In genomic region chr19:1956143-1956537, GRCh38 we compare ENCODE assay signal across 23 cellular contexts. TPM values are rescaled to one million over a fixed set of nuclear protein-coding genes. Genes with fewer than 3 reads are reported as not detected.
DNase-seq lines count a peak whose midpoint lies in the region; ATAC-seq, FAIRE-seq and TF ChIP-seq lines count a peak whose summit lies in the region.
"Had no signal": no experiment of that assay in that cellular context is flagged by ENCODE, and none has a peak within 500 bp of the region (broad histone marks: within the 10 kb centered on the region; RNA-seq: fewer than 3 reads in every experiment).

No MANE protein-coding gene starts in this region.

- H3K18ac ChIP-seq in H1 (ENCODE audit: extremely low read depth, low read length) (no peak overlapping the region), trophoblast cell (ENCODE audit: low read length) (no peak overlapping the region)

- peaks cover 41 to 60% of the 10 kb centered on the region in 2 experiments for H4K20me1 ChIP-seq in H1 (replicated peaks in 1 of 2; ENCODE audit: control insufficient read depth in 1 of 2, insufficient read depth in 2 of 2, low read length in 2 of 2)

- H3K14ac ChIP-seq in H1 (ENCODE audit: insufficient read length) = no peak overlapping the region
- H3K14ac ChIP-seq in trophoblast cell (ENCODE audit: low read length) = no peak overlapping the region

- H4K12ac ChIP-seq in trophoblast cell (ENCODE audit: low read depth, low read length) = no peak overlapping the region

- H3K23ac ChIP-seq in H1 (ENCODE audit: insufficient read length) (no peak overlapping the region), trophoblast cell (ENCODE audit: low read length) (no peak overlapping the region)

- no peak overlapping the region for H3K4ac ChIP-seq in H1 (replicated peaks; ENCODE audit: insufficient read length, low read depth, low read length)
- peak overlapping the region; percentile 9 for H3K4ac ChIP-seq in trophoblast cell (ENCODE audit: low read depth, low read length)

- H3K9me3 Mint-ChIP-seq in WTC11 = no peaks in the 10 kb centered on the region
- H3K9me3 Mint-ChIP-seq: CD4-positive, CD25-positive, alpha-beta regulatory T cell; T-cell had no signal

- H2BK15ac ChIP-seq in H1 (ENCODE audit: low read length) = no peak overlapping the region

- H3K23me2 ChIP-seq in H1 (ENCODE audit: low read depth, low read length) = no peaks in the 10 kb centered on the region

- H2BK20ac ChIP-seq in H1 (ENCODE audit: low read length) = no peak overlapping the region

- no peak for TF ChIP-seq EP300 in H1 (IDR thresholded peaks at IDR 0.05; ENCODE audit: borderline replicate concordance in 1 of 2, low read depth in 2 of 2, low read length in 2 of 2)

- peak overlapping the region; percentile 27; the same call in 1 of the 2 replicates for H3K27ac Mint-ChIP-seq in WTC11

- H3K56ac ChIP-seq in H1 (replicated peaks; ENCODE audit: insufficient read length, low read depth, low read length) = no peak overlapping the region

- H3K4me1 ChIP-seq in H1 (replicated peaks in 1 of 4; ENCODE audit: control insufficient read depth in 3 of 4, insufficient read depth in 4 of 4, low read length in 3 of 4) (peaks cover 0 to 14% (median 9%) of the 10 kb centered on the region in 4 experiments; a peak in 5 of 7 replicates), trophoblast cell (ENCODE audit: control insufficient read depth in 1 of 2, insufficient read depth in 2 of 2, low read length in 2 of 2) (no peaks in the 10 kb centered on the region)
- H3K4me1 ChIP-seq: BE2C had no signal

- H3K9ac ChIP-seq in H1 (replicated peaks in 1 of 4; ENCODE audit: extremely low read depth in 1 of 4, low read depth in 3 of 4, low read length in 3 of 4) = no peak overlapping the region; a peak in 1 of 7 replicates
- no peak overlapping the region for H3K9ac ChIP-seq in trophoblast cell (ENCODE audit: low read length)

- H3K36me3 ChIP-seq in H1 (ENCODE audit: control insufficient read depth in 2 of 4, insufficient read depth in 4 of 4, low read length in 3 of 4) (no peaks in the 10 kb centered on the region; a peak in 2 of 8 replicates), trophoblast cell (ENCODE audit: control insufficient read depth in 1 of 2, insufficient read depth in 2 of 2, low read length in 2 of 2) (peaks cover 24 to 33% of the 10 kb centered on the region in 2 experiments)

- peaks cover 4% of the 10 kb centered on the region; the same call in 1 of the 2 replicates for H3K4me1 Mint-ChIP-seq in WTC11

- no peak overlapping the region for H3K4me3 ChIP-seq in H1 (ENCODE audit: extremely low read depth in 1 of 4, insufficient read depth in 2 of 4, low read depth in 3 of 4, low read length in 4 of 4)
- no peak overlapping the region for H3K4me3 ChIP-seq in trophoblast cell (ENCODE audit: low read depth, low read length)

- no peak overlapping the region for H2BK120ac ChIP-seq in H1 (replicated peaks; ENCODE audit: low read depth, low read length)
- H2BK120ac ChIP-seq in trophoblast cell (ENCODE audit: insufficient read depth, low read length, poor library complexity) = no peak overlapping the region

- H3K79me1 ChIP-seq in H1 (ENCODE audit: low read depth, low read length) = peaks cover 26% of the 10 kb centered on the region
- no peaks in the 10 kb centered on the region for H3K79me1 ChIP-seq in trophoblast cell (ENCODE audit: low read length)

- H3K27me3 ChIP-seq in H1 (replicated peaks in 1 of 4; ENCODE audit: control insufficient read depth in 3 of 4, extremely low read depth in 1 of 4, insufficient read depth in 3 of 4, low read length in 3 of 4) (no peaks in the 10 kb centered on the region), trophoblast cell (ENCODE audit: insufficient read depth, low read length) (no peaks in the 10 kb centered on the region)
- H3K27me3 ChIP-seq: BE2C had no signal

- no peak for TF ChIP-seq CTCF in WTC11 (IDR thresholded peaks at IDR 0.05)
- TF ChIP-seq CTCF in H1 (IDR thresholded peaks at IDR 0.05; ENCODE audit: control extremely low read depth in 1 of 3, insufficient read depth in 1 of 3, low read depth in 1 of 3, low read length in 3 of 3) = no peak

- CTCF ChIA-PET in WTC11 (lab: Charles Lee) (interaction anchor here (0.6 to 1.6 kb wide), 5 partner anchors 10 to 118 kb away, joined by 3 to 10 read pairs (median 3); no protein-coding TSS in a partner anchor), H1 (lab: Charles Lee; ENCODE audit: partially characterized antibody) (interaction anchor here (0.7 to 2.6 kb wide), 7 partner anchors 9 to 56 kb away, joined by 3 to 13 read pairs (median 3); no protein-coding TSS in a partner anchor)

- H3K79me2 ChIP-seq in H1 (ENCODE audit: control insufficient read depth in 1 of 2, insufficient read depth in 2 of 2, low read length in 2 of 2) (peaks cover 21 to 87% of the 10 kb centered on the region in 2 experiments), trophoblast cell (ENCODE audit: control insufficient read depth, insufficient read depth, low read length, poor library complexity) (peaks cover 9% of the 10 kb centered on the region)

- TF ChIP-seq RAD21 in H1 (IDR thresholded peaks at IDR 0.05 in 1 of 2, conservative IDR thresholded peaks at IDR 0.05 in 1 of 2; ENCODE audit: low read depth in 2 of 2, low read length in 2 of 2) = no peak

- ATAC-seq in WTC11 (no peak), HG02571 (IDR thresholded peaks at IDR 0.05; ENCODE audit: unreplicated experiment) (no peak)
- ATAC-seq: Panc1, SK-N-SH treated with all-trans-retinoic acid at 6 μM for 48 hours had no signal

- DNase-seq in WTC11 (ENCODE audit: low spot score) = no peak
- DNase-seq in H1 (ENCODE audit: low read depth in 1 of 2, low spot score in 2 of 2) = no peak
- no peak for DNase-seq in trophoblast cell
- DNase-seq in NCI-H748 treated with DMSO at 0.1 percent for 48 hours (lab: John Stamatoyannopoulos, UW) = no peak
- DNase-seq in HuH-7 (ENCODE audit: low spot score) = no peak
- no peak for DNase-seq in NOMO-1 treated with dmso at 0.1 percent for 144 hours (lab: John Stamatoyannopoulos, UW; ENCODE audit: unreplicated experiment)
- DNase-seq: BE2C; CD4-positive, CD25-positive, alpha-beta regulatory T cell; DMS153; GOT3; KBM-7; NCI-H1092; NCI-H1436; NCI-H187 treated with DMSO at 0.1 percent for 48 hours; NCI-H2107; NCI-H446 treated with DMSO at 0.1 percent for 48 hours; NCI-H69; T-cell had no signal

- no peak overlapping the region for H2BK12ac ChIP-seq in H1 (ENCODE audit: low read depth, low read length)
- no peak overlapping the region for H2BK12ac ChIP-seq in trophoblast cell (ENCODE audit: low read length)

- TF ChIP-seq POLR2A in H1 (IDR thresholded peaks at IDR 0.05; ENCODE audit: control extremely low read depth in 1 of 2, low read depth in 2 of 2, low read length in 2 of 2) = no peak

- peak overlapping the region; percentile 43; the same call in 1 of the 2 replicates for H4K8ac ChIP-seq in H1 (ENCODE audit: extremely low read depth, insufficient read depth, low read length)
- no peak overlapping the region for H4K8ac ChIP-seq in trophoblast cell (ENCODE audit: low read depth, low read length)

- POLR2A ChIA-PET in WTC11 (lab: Charles Lee) (interaction anchor here (0.6 kb wide), 1 partner anchor 10 kb away, joined by 3 read pairs; no protein-coding TSS in a partner anchor), H1 (lab: Charles Lee; ENCODE audit: partially characterized antibody) (interaction anchor here (0.8 kb wide), 1 partner anchor 50 kb away, joined by 3 read pairs; no protein-coding TSS in a partner anchor)

- no peak overlapping the region for H3K27ac ChIP-seq in H1 (ENCODE audit: low read depth, low read length)
- H3K27ac ChIP-seq in trophoblast cell (ENCODE audit: low read depth, low read length) = no peak overlapping the region

- H3K9me3 ChIP-seq in H1 (ENCODE audit: insufficient read depth in 2 of 2, low read depth in 1 of 2, low read length in 1 of 2) (no peaks in the 10 kb centered on the region), trophoblast cell (ENCODE audit: insufficient read depth, low read depth, low read length) (peaks cover 2% of the 10 kb centered on the region)
- H3K9me3 ChIP-seq: BE2C had no signal

- WGBS in H1 (ENCODE audit: extremely low coverage in 1 of 2, insufficient coverage in 1 of 2, insufficient read length in 1 of 2, insufficient replicate concordance in 2 of 2, low coverage in 1 of 2, low lambda C conversion rate in 2 of 2, missing lambda C conversion rate in 1 of 2), 2 experiments = 89% methylated on average over 12 of the region's 12 CpGs; no CpG with 5 or more reads in 1 of the 2 experiments
- WGBS in trophoblast cell (ENCODE audit: extremely low coverage, insufficient coverage, insufficient read length) = no CpG with 5 or more reads among the region's 12 CpGs

- no peaks in the 10 kb centered on the region for H3K36me3 Mint-ChIP-seq in WTC11
- H3K36me3 Mint-ChIP-seq: CD4-positive, CD25-positive, alpha-beta regulatory T cell; T-cell had no signal

- H2AFZ ChIP-seq in H1 (ENCODE audit: low read length) (no peak overlapping the region), trophoblast cell (ENCODE audit: insufficient read depth, low read length, poor library complexity) (no peak overlapping the region)

- H2BK5ac ChIP-seq in H1 (ENCODE audit: low read depth, low read length) (no peak overlapping the region), trophoblast cell (ENCODE audit: low read depth, low read length, poor library complexity) (no peak overlapping the region)

- no peaks in the 10 kb centered on the region for H3K27me3 Mint-ChIP-seq in WTC11 (ENCODE audit: low read depth)
- H3K27me3 Mint-ChIP-seq: CD4-positive, CD25-positive, alpha-beta regulatory T cell; T-cell had no signal

- no peak for FAIRE-seq in H1 (lab: Jason Lieb, UNC)
- FAIRE-seq: G401.6, GM18507 had no signal

- H4K91ac ChIP-seq in H1 (replicated peaks; ENCODE audit: insufficient read length, low read length) = no peak overlapping the region
- H4K91ac ChIP-seq in trophoblast cell (ENCODE audit: low read depth, low read length) = no peak overlapping the region

- no peak overlapping the region for H2AK5ac ChIP-seq in H1 (ENCODE audit: low read depth, low read length)
- H2AK5ac ChIP-seq in trophoblast cell (ENCODE audit: low read length) = no peak overlapping the region

- H3K4me2 ChIP-seq in H1 (ENCODE audit: insufficient read depth in 1 of 2, low read depth in 2 of 2, low read length in 2 of 2) (no peak overlapping the region), trophoblast cell (ENCODE audit: low read length) (no peak overlapping the region)

- H4K5ac ChIP-seq in H1 (ENCODE audit: insufficient read length, low read depth, low read length) = no peak overlapping the region

- no peak overlapping the region for H3K4me3 Mint-ChIP-seq in WTC11
- H3K4me3 Mint-ChIP-seq: CD4-positive, CD25-positive, alpha-beta regulatory T cell; T-cell had no signal

RNA-seq across cellular contexts. Expression of gene CSNK1G2, which starts 15.2 kb away (rescaled TPM):
- 102 to 126 TPM (median 107 TPM) in 3 replicates for total RNA-seq in WTC11 (2021)
- 99.5 and 108 TPM in 2 replicates for total RNA-seq in H1 (2021; fragmentation: NEBNext Ultra II Directional; extraction: Animal tissue kit (Norgen Biotek cat#: 25700))
- 130 and 184 TPM in 2 replicates for polyA plus RNA-seq in H1 (2011; rRNA removed)
- 123 TPM for polyA plus RNA-seq in H1 (2011; cell fraction: cytosol; rRNA removed)
- polyA plus RNA-seq in H1 (2011; cell fraction: nucleus; rRNA removed) = 379 TPM
- 99.6 to 116 TPM (median 105 TPM) in 4 replicates for polyA plus RNA-seq in H1 (2012, experiment 1 of 2)
- 147 TPM for polyA plus RNA-seq in H1 (2012, experiment 2 of 2)
- 141 TPM for polyA plus RNA-seq in H1 (2013, experiment 1 of 2)
- 142 TPM for polyA plus RNA-seq in H1 (2013, experiment 2 of 2)
- 46.6 and 71.7 TPM in 2 replicates for polyA minus RNA-seq in H1 (2011; rRNA and poly(A)+ RNA removed)
- polyA minus RNA-seq in H1 (2011; cell fraction: cytosol; rRNA and poly(A)+ RNA removed) = 61.9 TPM
- polyA minus RNA-seq in H1 (2011; cell fraction: nucleus; rRNA and poly(A)+ RNA removed) = 59.6 TPM
- 92.2 and 93.2 TPM in 2 replicates for polyA plus RNA-seq in trophoblast cell (2013)

RNA-seq across cellular contexts. Expression of gene ADAT3, which starts 50.9 kb away (rescaled TPM):
- total RNA-seq in WTC11 (2021) = 15.0 to 20.3 TPM (median 15.9 TPM) in 3 replicates
- 10.2 and 10.8 TPM in 2 replicates for total RNA-seq in H1 (2021; fragmentation: NEBNext Ultra II Directional; extraction: Animal tissue kit (Norgen Biotek cat#: 25700))
- polyA plus RNA-seq in H1 (2011; rRNA removed) = 5.4 and 9.8 TPM in 2 replicates
- 3.8 TPM for polyA plus RNA-seq in H1 (2011; cell fraction: cytosol; rRNA removed)
- 8.3 TPM for polyA plus RNA-seq in H1 (2011; cell fraction: nucleus; rRNA removed)
- polyA plus RNA-seq in H1 (2012, experiment 1 of 2) = 2.4 to 6.3 TPM (median 5.5 TPM) in 4 replicates
- polyA plus RNA-seq in H1 (2012, experiment 2 of 2) = 4.1 TPM
- 7.0 TPM for polyA plus RNA-seq in H1 (2013, experiment 1 of 2)
- polyA plus RNA-seq in H1 (2013, experiment 2 of 2) = 6.6 TPM
- polyA minus RNA-seq in H1 (2011; rRNA and poly(A)+ RNA removed) = 1.0 TPM in 1 of 2 replicates, not detected in the other
- polyA minus RNA-seq in H1 (2011; cell fraction: cytosol; rRNA and poly(A)+ RNA removed) = 7.4 TPM
- polyA minus RNA-seq in H1 (2011; cell fraction: nucleus; rRNA and poly(A)+ RNA removed) = 7.8 TPM
- polyA plus RNA-seq in trophoblast cell (2013) = 10.9 and 12.1 TPM in 2 replicates

RNA-seq across cellular contexts. Expression of gene SCAMP4, which starts 50.9 kb away (rescaled TPM):
- total RNA-seq in WTC11 (2021) = 81.3 to 86.1 TPM (median 86.1 TPM) in 3 replicates
- total RNA-seq in H1 (2021; fragmentation: NEBNext Ultra II Directional; extraction: Animal tissue kit (Norgen Biotek cat#: 25700)) = 61.4 and 65.7 TPM in 2 replicates
- 17.1 and 39.6 TPM in 2 replicates for polyA plus RNA-seq in H1 (2011; rRNA removed)
- polyA plus RNA-seq in H1 (2011; cell fraction: cytosol; rRNA removed) = 24.4 TPM
- 75.6 TPM for polyA plus RNA-seq in H1 (2011; cell fraction: nucleus; rRNA removed)
- 35.8 to 66.0 TPM (median 58.3 TPM) in 4 replicates for polyA plus RNA-seq in H1 (2012, experiment 1 of 2)
- 37.8 TPM for polyA plus RNA-seq in H1 (2012, experiment 2 of 2)
- polyA plus RNA-seq in H1 (2013, experiment 1 of 2) = 58.4 TPM
- 60.6 TPM for polyA plus RNA-seq in H1 (2013, experiment 2 of 2)
- 20.5 TPM in 2 replicates for polyA minus RNA-seq in H1 (2011; rRNA and poly(A)+ RNA removed)
- 26.4 TPM for polyA minus RNA-seq in H1 (2011; cell fraction: cytosol; rRNA and poly(A)+ RNA removed)
- 39.3 TPM for polyA minus RNA-seq in H1 (2011; cell fraction: nucleus; rRNA and poly(A)+ RNA removed)
- 70.2 and 70.3 TPM in 2 replicates for polyA plus RNA-seq in trophoblast cell (2013)

RNA-seq across cellular contexts. Expression of gene BTBD2, which starts 59.4 kb away (rescaled TPM):
- total RNA-seq in WTC11 (2021) = 106 to 148 TPM (median 145 TPM) in 3 replicates
- total RNA-seq in H1 (2021; fragmentation: NEBNext Ultra II Directional; extraction: Animal tissue kit (Norgen Biotek cat#: 25700)) = 92.3 and 95.3 TPM in 2 replicates
- 91.7 and 142 TPM in 2 replicates for polyA plus RNA-seq in H1 (2011; rRNA removed)
- polyA plus RNA-seq in H1 (2011; cell fraction: cytosol; rRNA removed) = 63.4 TPM
- 97.0 TPM for polyA plus RNA-seq in H1 (2011; cell fraction: nucleus; rRNA removed)
- 66.1 to 117 TPM (median 109 TPM) in 4 replicates for polyA plus RNA-seq in H1 (2012, experiment 1 of 2)
- polyA plus RNA-seq in H1 (2012, experiment 2 of 2) = 90.9 TPM
- polyA plus RNA-seq in H1 (2013, experiment 1 of 2) = 59.3 TPM
- 59.3 TPM for polyA plus RNA-seq in H1 (2013, experiment 2 of 2)
- 28.7 and 37.4 TPM in 2 replicates for polyA minus RNA-seq in H1 (2011; rRNA and poly(A)+ RNA removed)
- 82.9 TPM for polyA minus RNA-seq in H1 (2011; cell fraction: cytosol; rRNA and poly(A)+ RNA removed)
- 47.7 TPM for polyA minus RNA-seq in H1 (2011; cell fraction: nucleus; rRNA and poly(A)+ RNA removed)
- polyA plus RNA-seq in trophoblast cell (2013) = 43.8 and 44.5 TPM in 2 replicates

Comparison
In these comparisons a context has a peak if more than half of its experiments do, and no peak if none do; other contexts are left out.
1. Of the 9 proteins assayed by ChIP-seq in both WTC11 and H1: peak only in WTC11: none; only in H1: MAX; in both: none; in neither: 8.